ENCODE assay signal across 21 cellular contexts in the genomic region with DNA sequence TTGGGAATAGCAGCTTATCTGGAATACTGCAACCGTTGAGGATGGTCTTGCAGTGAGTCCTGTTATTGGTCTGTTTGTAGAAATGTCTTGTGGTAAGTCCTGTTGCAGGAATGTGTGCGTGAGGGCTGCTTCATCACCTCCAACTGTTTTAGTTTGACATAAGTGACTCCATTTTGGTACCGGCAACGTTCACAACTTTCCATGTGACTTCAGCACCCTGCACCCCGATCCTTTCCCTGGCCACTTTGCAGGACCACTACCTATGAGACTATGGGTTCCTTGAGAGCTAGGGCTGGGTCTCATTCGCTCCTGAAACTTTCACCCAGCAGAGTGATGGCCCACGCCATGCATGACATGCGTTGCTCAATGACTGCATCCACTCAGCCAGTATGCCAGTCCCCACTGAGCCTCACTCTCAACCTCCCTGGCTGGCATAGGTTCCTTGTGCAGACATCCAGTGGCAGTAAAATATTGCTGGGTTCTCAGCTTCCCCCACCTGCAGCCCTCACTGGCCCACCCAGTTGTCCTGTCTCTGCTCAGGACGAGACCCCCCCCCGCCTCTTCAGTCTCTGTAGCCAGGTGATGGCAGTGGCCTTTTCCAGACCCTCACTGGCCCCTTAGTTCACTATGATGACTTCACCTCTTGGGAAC. TPM values are rescaled to one million over a fixed set of nuclear protein-coding genes. Genes with fewer than 3 reads are reported as not detected.
A peak's percentile ranks its signal among the peaks of the same experiment; 100 is the strongest.
DNase-seq lines count a peak whose midpoint lies in the region; ATAC-seq and TF ChIP-seq lines count a peak whose summit lies in the region.
"Had no signal": no experiment of that assay in that cellular context is flagged by ENCODE, and none has a peak within 500 bp of the region (broad histone marks: within the 10 kb centered on the region; RNA-seq: fewer than 3 reads in every experiment).

No MANE protein-coding gene starts in this region.

- intact Hi-C loops in gastrocnemius medialis (cut with DNase I; ENCODE audit: low total_unique reads) = loop anchor here (2.0 kb wide), 1 partner anchor 141 kb away; no protein-coding TSS in a partner anchor

- peak; percentile 1 for DNase-seq in activated CD4-positive, alpha-beta T cell treated with anti-CD3 and anti-CD28 coated beads, Interleukin-2, amount 10 ng/mL, durations not matched to agents 7 days and 5 days
- DNase-seq in activated CD4-positive, alpha-beta T cell treated with anti-CD3 and anti-CD28 coated beads, Interleukin-2, amount 50 U/mL, for 4 hours = no peak
- DNase-seq in central memory CD8-positive, alpha-beta T cell (ENCODE audit: low spot score in 2 of 2) = no peak
- DNase-seq in stimulated activated effector memory CD8-positive, alpha-beta T cell treated with anti-CD3 and anti-CD28 coated beads, Interleukin-12 subunit alpha, Interleukin-12 subunit beta, amount 100 ng/mL, for 72 hours (ENCODE audit: low spot score in 2 of 2) = no peak
- no peak for DNase-seq in gastrocnemius medialis
- no peak for DNase-seq in activated naive CD4-positive, alpha-beta T cell (lab: John Stamatoyannopoulos, UW)
- DNase-seq: 8988T; activated CD4-positive, alpha-beta T cell treated with anti-CD3 and anti-CD28 coated beads for 36 hours; CD4-positive, alpha-beta memory T cell; DMS 273 treated with DMSO at 0.1 percent for 48 hours; IMR-90; NCI-H1105 treated with DMSO at 0.1 percent for 48 hours; NCI-H2029 treated with DMSO at 0.1 percent for 48 hours; NCI-H226; SJCRH30; stimulated activated CD8-positive, alpha-beta memory T cell treated with anti-CD3 and anti-CD28 coated beads, Interleukin-4, amount 100 ng/mL, for 48 hours; T-helper 1 cell had no signal

- H3K36me3 ChIP-seq in gastrocnemius medialis = peaks cover 0 to 29% of the 10 kb centered on the region in 2 donors

- no peak overlapping the region for H3K4me3 ChIP-seq in gastrocnemius medialis
- H3K4me3 ChIP-seq: heart left ventricle, prostate gland, SJCRH30 had no signal

- H3K9me3 ChIP-seq in gastrocnemius medialis = no peaks in the 10 kb centered on the region
- H3K9me3 ChIP-seq: heart left ventricle, prostate gland, SJCRH30 had no signal

- H3K27me3 ChIP-seq in gastrocnemius medialis = no peaks in the 10 kb centered on the region
- H3K27me3 ChIP-seq: heart left ventricle, SJCRH30 had no signal

- no peak overlapping the region for H3K4me3 Mint-ChIP-seq in activated CD4-positive, alpha-beta T cell treated with anti-CD3 and anti-CD28 coated beads, Interleukin-2, amount 10 ng/mL, durations not matched to agents 7 days and 5 days
- no peak overlapping the region for H3K4me3 Mint-ChIP-seq in central memory CD8-positive, alpha-beta T cell
- no peak overlapping the region for H3K4me3 Mint-ChIP-seq in stimulated activated effector memory CD8-positive, alpha-beta T cell treated with anti-CD3 and anti-CD28 coated beads, Interleukin-12 subunit alpha, Interleukin-12 subunit beta, amount 100 ng/mL, for 72 hours
- H3K4me3 Mint-ChIP-seq: activated CD4-positive, alpha-beta T cell treated with anti-CD3 and anti-CD28 coated beads for 36 hours; CD4-positive, alpha-beta memory T cell; type B pancreatic cell had no signal

- POLR2A ChIA-PET in activated CD4-positive, alpha-beta T cell treated with anti-CD3 and anti-CD28 coated beads, Interleukin-2, amount 10 ng/mL, durations not matched to agents 7 days and 5 days (lab: Charles Lee) = no interaction called here

- H3K27ac ChIP-seq in gastrocnemius medialis = no peak overlapping the region
- H3K27ac ChIP-seq: heart left ventricle, prostate gland, SJCRH30 had no signal

- in situ Hi-C loops in gastrocnemius medialis (cut with MboI; ENCODE audit: low sequenced_read_pairs in 4 of 4) = no loop called here

- TF ChIP-seq CTCF in gastrocnemius medialis (IDR thresholded peaks at IDR 0.05 in 4 of 5, conservative IDR thresholded peaks at IDR 0.05 in 1 of 5) = no peak

- H3K4me1 Mint-ChIP-seq in activated CD4-positive, alpha-beta T cell treated with anti-CD3 and anti-CD28 coated beads, Interleukin-2, amount 10 ng/mL, durations not matched to agents 7 days and 5 days = peaks cover 1% of the 10 kb centered on the region
- H3K4me1 Mint-ChIP-seq in central memory CD8-positive, alpha-beta T cell = peaks cover 10% of the 10 kb centered on the region
- peaks cover 27% of the 10 kb centered on the region for H3K4me1 Mint-ChIP-seq in stimulated activated effector memory CD8-positive, alpha-beta T cell treated with anti-CD3 and anti-CD28 coated beads, Interleukin-12 subunit alpha, Interleukin-12 subunit beta, amount 100 ng/mL, for 72 hours

- H3K4me1 ChIP-seq in gastrocnemius medialis = no peaks in the 10 kb centered on the region
- H3K4me1 ChIP-seq: heart left ventricle, prostate gland, SJCRH30 had no signal

- TF ChIP-seq POLR2A in gastrocnemius medialis (IDR thresholded peaks at IDR 0.05) = no peak

- H3K36me3 Mint-ChIP-seq in activated CD4-positive, alpha-beta T cell treated with anti-CD3 and anti-CD28 coated beads, Interleukin-2, amount 10 ng/mL, durations not matched to agents 7 days and 5 days (ENCODE audit: low read depth) = peaks cover 21% of the 10 kb centered on the region
- peaks cover 18% of the 10 kb centered on the region for H3K36me3 Mint-ChIP-seq in central memory CD8-positive, alpha-beta T cell (ENCODE audit: insufficient read depth)
- peaks cover 47% of the 10 kb centered on the region for H3K36me3 Mint-ChIP-seq in stimulated activated effector memory CD8-positive, alpha-beta T cell treated with anti-CD3 and anti-CD28 coated beads, Interleukin-12 subunit alpha, Interleukin-12 subunit beta, amount 100 ng/mL, for 72 hours

- no peak overlapping the region for H3K27ac Mint-ChIP-seq in activated CD4-positive, alpha-beta T cell treated with anti-CD3 and anti-CD28 coated beads, Interleukin-2, amount 10 ng/mL, durations not matched to agents 7 days and 5 days
- H3K27ac Mint-ChIP-seq in central memory CD8-positive, alpha-beta T cell (ENCODE audit: low read depth) = peak overlapping the region; percentile 29
- peak overlapping the region; percentile 11 for H3K27ac Mint-ChIP-seq in stimulated activated effector memory CD8-positive, alpha-beta T cell treated with anti-CD3 and anti-CD28 coated beads, Interleukin-12 subunit alpha, Interleukin-12 subunit beta, amount 100 ng/mL, for 72 hours
- H3K27ac Mint-ChIP-seq: activated CD4-positive, alpha-beta T cell treated with anti-CD3 and anti-CD28 coated beads for 36 hours; type B pancreatic cell had no signal

- H3K9me3 Mint-ChIP-seq in activated CD4-positive, alpha-beta T cell treated with anti-CD3 and anti-CD28 coated beads, Interleukin-2, amount 10 ng/mL, durations not matched to agents 7 days and 5 days = no peaks in the 10 kb centered on the region
- H3K9me3 Mint-ChIP-seq in central memory CD8-positive, alpha-beta T cell = no peaks in the 10 kb centered on the region
- no peaks in the 10 kb centered on the region for H3K9me3 Mint-ChIP-seq in stimulated activated effector memory CD8-positive, alpha-beta T cell treated with anti-CD3 and anti-CD28 coated beads, Interleukin-12 subunit alpha, Interleukin-12 subunit beta, amount 100 ng/mL, for 72 hours
- H3K9me3 Mint-ChIP-seq: activated naive CD4-positive, alpha-beta T cell treated with anti-CD3 and anti-CD28 coated beads, Interleukin-2, amount 50 U/mL, for 72 hours had no signal

- CTCF ChIA-PET in activated CD4-positive, alpha-beta T cell treated with anti-CD3 and anti-CD28 coated beads, Interleukin-2, amount 10 ng/mL, durations not matched to agents 7 days and 5 days (lab: Charles Lee) = no interaction called here

- no peak for ATAC-seq in central memory CD8-positive, alpha-beta T cell (replicated peaks; ENCODE audit: extremely low read depth, poor library complexity, severe bottlenecking)
- ATAC-seq in stimulated activated effector memory CD8-positive, alpha-beta T cell treated with anti-CD3 and anti-CD28 coated beads, Interleukin-12 subunit alpha, Interleukin-12 subunit beta, amount 100 ng/mL, for 72 hours = no peak
- ATAC-seq in gastrocnemius medialis = no peak
- ATAC-seq: activated CD4-positive, alpha-beta T cell treated with anti-CD3 and anti-CD28 coated beads for 36 hours had no signal

- H3K27me3 Mint-ChIP-seq in activated CD4-positive, alpha-beta T cell treated with anti-CD3 and anti-CD28 coated beads, Interleukin-2, amount 10 ng/mL, durations not matched to agents 7 days and 5 days = no peaks in the 10 kb centered on the region
- H3K27me3 Mint-ChIP-seq in central memory CD8-positive, alpha-beta T cell = no peaks in the 10 kb centered on the region
- H3K27me3 Mint-ChIP-seq: activated CD4-positive, alpha-beta T cell treated with anti-CD3 and anti-CD28 coated beads for 36 hours; CD4-positive, alpha-beta memory T cell; type B pancreatic cell had no signal

RNA-seq across cellular contexts. Expression of a gene that starts 8.0 kb away (rescaled TPM):
- total RNA-seq in activated CD4-positive, alpha-beta T cell treated with anti-CD3 and anti-CD28 coated beads, Interleukin-2, amount 10 ng/mL, durations not matched to agents 7 days and 5 days = 10 to 100 TPM; 14.2 to 17.3 TPM
- 10 to 100 TPM; 13.4 to 34.2 (median 28.0) TPM for total RNA-seq in gastrocnemius medialis

RNA-seq across cellular contexts. Expression of a gene that starts 20.0 kb away (rescaled TPM):
- 10 to 100 TPM; 25.6 to 27.2 TPM for total RNA-seq in activated CD4-positive, alpha-beta T cell treated with anti-CD3 and anti-CD28 coated beads, Interleukin-2, amount 10 ng/mL, durations not matched to agents 7 days and 5 days
- total RNA-seq in gastrocnemius medialis = 10 to 100 TPM in 3 of 4 donors, 1 to 10 TPM in 1; 8.5 to 23.4 (median 13.0) TPM

RNA-seq across cellular contexts. Expression of a gene that starts 20.1 kb away (rescaled TPM):
- 1,000 to 10,000 TPM; 1,880 to 1,928 TPM for total RNA-seq in activated CD4-positive, alpha-beta T cell treated with anti-CD3 and anti-CD28 coated beads, Interleukin-2, amount 10 ng/mL, durations not matched to agents 7 days and 5 days
- 1,000 to 10,000 TPM; 1,001 to 1,630 (median 1,510) TPM for total RNA-seq in gastrocnemius medialis

RNA-seq across cellular contexts. Expression of a gene that starts 28.3 kb away (rescaled TPM):
- 10 to 100 TPM; 39.4 to 48.9 TPM for total RNA-seq in activated CD4-positive, alpha-beta T cell treated with anti-CD3 and anti-CD28 coated beads, Interleukin-2, amount 10 ng/mL, durations not matched to agents 7 days and 5 days
- total RNA-seq in gastrocnemius medialis = 10 to 100 TPM; 33.8 to 68.9 (median 56.0) TPM

RNA-seq across cellular contexts. Expression of a gene that starts 28.4 kb away (rescaled TPM):
- total RNA-seq in activated CD4-positive, alpha-beta T cell treated with anti-CD3 and anti-CD28 coated beads, Interleukin-2, amount 10 ng/mL, durations not matched to agents 7 days and 5 days = 10 to 100 TPM; 14.8 to 16.0 TPM
- 10 to 100 TPM; 14.3 to 26.4 (median 24.8) TPM for total RNA-seq in gastrocnemius medialis
